In the genomic region with DNA sequence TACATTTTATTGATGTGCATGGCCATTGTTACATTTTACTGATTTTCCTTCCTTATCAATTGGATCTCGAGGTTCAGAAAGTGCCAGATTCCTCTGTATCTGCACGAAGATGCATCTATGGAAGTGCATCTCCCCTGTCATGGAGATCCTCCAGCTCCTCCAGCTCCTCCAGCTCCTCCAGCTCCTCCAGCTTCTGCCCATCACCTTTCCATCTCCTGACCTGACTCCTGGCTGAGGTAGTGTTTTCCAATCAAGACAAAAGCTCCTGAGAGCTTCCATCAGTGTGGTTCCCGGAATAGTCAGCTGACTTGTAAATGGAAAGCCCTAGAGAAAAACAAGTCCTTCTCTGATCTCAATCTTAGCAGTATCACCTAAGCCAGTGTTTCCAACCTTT, we compare ENCODE assay signal across 1 cellular context.
TF ChIP-seq lines count a peak whose summit lies in the region.

No MANE protein-coding gene starts in this region.

TF ChIP-seq in H1, 55 proteins besides CTCF, POLR2A, EP300 and RAD21 (continued from another document):
- TF ChIP-seq YY1 (IDR thresholded peaks at IDR 0.05; ENCODE audit: low read depth, low read length), result no peak
- TF ChIP-seq CHD1 (IDR thresholded peaks at IDR 0.05; ENCODE audit: low read depth, low read length), result no peak
- no peak for TF ChIP-seq MAFK (IDR thresholded peaks at IDR 0.05; ENCODE audit: low read depth, low read length)
- TF ChIP-seq NRF1 (IDR thresholded peaks at IDR 0.05; ENCODE audit: low read depth, low read length), result no peak
- TF ChIP-seq RXRA (IDR thresholded peaks at IDR 0.05; ENCODE audit: insufficient read depth, low read depth, low read length), result no peak
- no peak for TF ChIP-seq TEAD4 (IDR thresholded peaks at IDR 0.05; ENCODE audit: low read depth, low read length)
- no peak for TF ChIP-seq CHD2 (IDR thresholded peaks at IDR 0.05; ENCODE audit: low read length)
- TF ChIP-seq EGR1 (IDR thresholded peaks at IDR 0.05; ENCODE audit: borderline replicate concordance, low read depth, low read length), result no peak
- no peak for TF ChIP-seq PHF8 (conservative IDR thresholded peaks at IDR 0.05; ENCODE audit: low read depth, low read length)
- no peak for TF ChIP-seq KDM5A (IDR thresholded peaks at IDR 0.05; ENCODE audit: low read length)
- no peak for TF ChIP-seq RNF2 (IDR thresholded peaks at IDR 0.05; ENCODE audit: borderline replicate concordance, low read depth, low read length, missing control alignments, poor library complexity, severe bottlenecking)
- no peak for TF ChIP-seq ASH2L (IDR thresholded peaks at IDR 0.05; ENCODE audit: low read length)
